Comparison of ENCODE assay signal across 24 cellular contexts in the genomic region with DNA sequence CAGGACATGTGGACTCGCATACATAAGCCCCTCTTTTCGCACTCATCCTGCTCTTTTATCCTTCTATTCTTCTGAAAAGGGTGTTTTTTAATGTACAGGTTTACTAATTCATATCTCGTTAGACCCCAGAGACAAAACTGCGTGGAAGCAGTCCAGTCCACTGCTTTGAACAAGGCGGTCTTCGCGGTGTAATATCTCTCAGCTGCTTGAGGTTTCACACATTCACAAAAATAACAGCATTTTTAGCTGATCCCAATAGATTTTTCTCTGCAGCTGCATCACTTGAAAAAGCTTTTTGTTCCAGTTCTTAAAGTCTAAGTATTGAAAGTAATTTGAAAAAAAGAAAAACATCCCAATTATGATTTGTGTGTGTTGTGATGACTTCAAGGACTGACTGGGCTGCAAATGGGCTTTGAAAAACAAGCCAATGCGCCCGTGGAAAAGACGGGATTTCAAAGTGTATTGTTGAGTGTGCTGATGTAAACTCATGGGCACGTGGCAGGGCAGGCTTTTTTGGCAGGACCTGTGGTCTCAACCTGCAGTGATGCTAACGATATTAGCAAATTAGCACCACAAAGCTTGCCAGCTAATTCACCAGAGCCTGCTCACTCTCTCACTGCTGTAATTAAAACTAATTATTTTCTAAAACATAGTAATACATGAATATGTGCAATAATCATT.
DNase-seq lines count a peak whose midpoint lies in the region; ATAC-seq, FAIRE-seq and TF ChIP-seq lines count a peak whose summit lies in the region.
"Had no signal": no experiment of that assay in that cellular context is flagged by ENCODE, and none has a peak within 500 bp of the region (broad histone marks: within the 10 kb centered on the region; RNA-seq: fewer than 3 reads in every experiment).

No MANE protein-coding gene starts in this region.

- TF ChIP-seq POLR2A in H54 (IDR thresholded peaks at IDR 0.05; ENCODE audit: low read depth, low read length), result no peak

- no peak overlapping the region for H3K4me2 ChIP-seq in GM23338

- H3K4me3 ChIP-seq in GM23338, result no peak overlapping the region
- H3K4me3 ChIP-seq: GM23248 had no signal

- intact Hi-C loops in activated CD4-positive, alpha-beta T cell treated with anti-CD3 and anti-CD28 coated beads, Interleukin-2, amount 10 ng/mL, durations not matched to agents 24 days and 14 days (cut with micrococcal nuclease), result no loop called here

- H3K4me1 Mint-ChIP-seq in GM23338 (peaks cover 39% of the 10 kb centered on the region), type B pancreatic cell (ENCODE audit: unreplicated experiment) (peaks cover 12% of the 10 kb centered on the region)
- no peaks in the 10 kb centered on the region for H3K4me1 Mint-ChIP-seq in activated CD4-positive, alpha-beta T cell treated with anti-CD3 and anti-CD28 coated beads, Interleukin-2, amount 10 ng/mL, durations not matched to agents 24 days and 14 days
- H3K4me1 Mint-ChIP-seq: IgD-negative memory B cell; stimulated activated memory B cell treated with anti-CD40 and anti-IgM and Interleukin-4, amounts not matched to agents 10 μg/mL and 1 μg/mL and 100 μg/mL, for 72 hours had no signal

- no peaks in the 10 kb centered on the region for H3K79me2 ChIP-seq in GM23338 (replicated peaks; ENCODE audit: insufficient read depth)

- H3K9me2 ChIP-seq in GM23338 (ENCODE audit: insufficient read depth), result no peaks in the 10 kb centered on the region

- H3K9me3 Mint-ChIP-seq in GM23338 (no peaks in the 10 kb centered on the region), type B pancreatic cell (no peaks in the 10 kb centered on the region)
- no peaks in the 10 kb centered on the region for H3K9me3 Mint-ChIP-seq in activated CD4-positive, alpha-beta T cell treated with anti-CD3 and anti-CD28 coated beads, Interleukin-2, amount 10 ng/mL, durations not matched to agents 24 days and 14 days
- H3K9me3 Mint-ChIP-seq: activated T-cell treated with anti-CD3 and anti-CD28 coated beads, Interleukin-2, amount 50 U/mL, for 4 hours; IgD-negative memory B cell; neural crest cell; stimulated activated memory B cell treated with anti-CD40 and anti-IgM and Interleukin-4, amounts not matched to agents 10 μg/mL and 1 μg/mL and 100 μg/mL, for 72 hours; T-helper 2 cell treated with Interferon-gamma antibody and Interleukin-4, amounts not matched to agents 5 μg/mL and 100 μg/mL, for 36 hours had no signal

- H3K36me3 ChIP-seq in GM23338 (ENCODE audit: insufficient read depth), result no peaks in the 10 kb centered on the region

- peaks cover 12% of the 10 kb centered on the region; the same call in 2 of the 3 replicates for H3K36me3 Mint-ChIP-seq in GM23338 (ENCODE audit: low read depth)
- peaks cover 11% of the 10 kb centered on the region for H3K36me3 Mint-ChIP-seq in activated CD4-positive, alpha-beta T cell treated with anti-CD3 and anti-CD28 coated beads, Interleukin-2, amount 10 ng/mL, durations not matched to agents 24 days and 14 days (ENCODE audit: low read depth)
- H3K36me3 Mint-ChIP-seq in type B pancreatic cell, result peaks cover 23% of the 10 kb centered on the region

- H3F3A ChIP-seq in GM23338 (replicated peaks; ENCODE audit: low read depth), result no peaks in the 10 kb centered on the region

- H3K27me3 ChIP-seq in GM23338 (ENCODE audit: insufficient read depth), result no peaks in the 10 kb centered on the region
- H3K27me3 ChIP-seq: brain microvascular endothelial cell had no signal

- peak overlapping the region; percentile 47; the same call in 1 of the 2 replicates for H3K27ac Mint-ChIP-seq in GM23338
- H3K27ac Mint-ChIP-seq in activated CD4-positive, alpha-beta T cell treated with anti-CD3 and anti-CD28 coated beads, Interleukin-2, amount 10 ng/mL, durations not matched to agents 24 days and 14 days, result no peak overlapping the region
- no peak overlapping the region for H3K27ac Mint-ChIP-seq in type B pancreatic cell
- H3K27ac Mint-ChIP-seq: stimulated activated memory B cell treated with anti-CD40 and anti-IgM and Interleukin-4, amounts not matched to agents 10 μg/mL and 1 μg/mL and 100 μg/mL, for 72 hours; T-helper 2 cell treated with Interferon-gamma antibody and Interleukin-4, amounts not matched to agents 5 μg/mL and 100 μg/mL, for 36 hours had no signal

- H3K27ac ChIP-seq in GM23338 (ENCODE audit: low read depth), result peak overlapping the region; percentile 60; the same call in 1 of the 2 replicates
- H3K27ac ChIP-seq: brain microvascular endothelial cell, GM23248 had no signal

- TF ChIP-seq CTCF in GM23338 (conservative IDR thresholded peaks at IDR 0.05; ENCODE audit: low read depth in 2 of 2), result no peak
- TF ChIP-seq CTCF in type B pancreatic cell (conservative IDR thresholded peaks at IDR 0.05), result no peak

- DNase-seq in GM23338 (ENCODE audit: low spot score), result no peak
- DNase-seq in NCI-H1694 treated with DMSO at 0.1 percent for 48 hours (lab: John Stamatoyannopoulos, UW), result peak; percentile 77
- DNase-seq in cerebellum (ENCODE audit: low spot score), result peak; percentile 58
- peak; percentile 27 for DNase-seq in occipital lobe (lab: John Stamatoyannopoulos, UW)
- no peak for DNase-seq in activated CD4-positive, alpha-beta T cell treated with anti-CD3 and anti-CD28 coated beads, Interleukin-2, amount 10 ng/mL, durations not matched to agents 24 days and 14 days
- DNase-seq in type B pancreatic cell (ENCODE audit: extremely low spot score, unreplicated experiment), result no peak
- no peak for DNase-seq in H54 (ENCODE audit: insufficient read length, low spot score)
- DNase-seq: activated CD4-positive, alpha-beta T cell treated with anti-CD3 and anti-CD28 coated beads for 4 hours; activated T-cell treated with anti-CD3 and anti-CD28 coated beads, Interleukin-2, amount 50 U/mL, for 4 hours; brain microvascular endothelial cell; effector CD8-positive, alpha-beta T cell; GM23248; mesenchymal stem cell; NCI-H2081 treated with DMSO at 0.1 percent for 48 hours; PC-3; stimulated activated CD4-positive, alpha-beta T cell treated with anti-CD3 and anti-CD28 coated beads, Interleukin-12 subunit alpha, Interleukin-12 subunit beta, amount 100 ng/mL, for 4 hours; stimulated activated CD4-positive, alpha-beta T cell treated with anti-CD3 and anti-CD28 coated beads, Interleukin-4, amount 100 ng/mL, for 24 hours had no signal

- no peak overlapping the region for H3K4me3 Mint-ChIP-seq in GM23338
- H3K4me3 Mint-ChIP-seq in activated CD4-positive, alpha-beta T cell treated with anti-CD3 and anti-CD28 coated beads, Interleukin-2, amount 10 ng/mL, durations not matched to agents 24 days and 14 days, result no peak overlapping the region
- no peak overlapping the region for H3K4me3 Mint-ChIP-seq in type B pancreatic cell
- H3K4me3 Mint-ChIP-seq: activated T-cell treated with anti-CD3 and anti-CD28 coated beads, Interleukin-2, amount 50 U/mL, for 4 hours; IgD-negative memory B cell; neural crest cell; stimulated activated memory B cell treated with anti-CD40 and anti-IgM and Interleukin-4, amounts not matched to agents 10 μg/mL and 1 μg/mL and 100 μg/mL, for 72 hours; T-helper 2 cell treated with Interferon-gamma antibody and Interleukin-4, amounts not matched to agents 5 μg/mL and 100 μg/mL, for 36 hours had no signal

- peaks cover 9% of the 10 kb centered on the region for H3K4me1 ChIP-seq in GM23338 (ENCODE audit: insufficient read depth)

- no peak for FAIRE-seq in H54 (lab: Jason Lieb, UNC)
- FAIRE-seq: colon, D721Med had no signal

- H3K27me3 Mint-ChIP-seq in GM23338 (ENCODE audit: insufficient read depth, low read depth, poor library complexity), result peaks cover 3% of the 10 kb centered on the region
- no peaks in the 10 kb centered on the region for H3K27me3 Mint-ChIP-seq in activated CD4-positive, alpha-beta T cell treated with anti-CD3 and anti-CD28 coated beads, Interleukin-2, amount 10 ng/mL, durations not matched to agents 24 days and 14 days
- no peaks in the 10 kb centered on the region for H3K27me3 Mint-ChIP-seq in type B pancreatic cell
- H3K27me3 Mint-ChIP-seq: IgD-negative memory B cell; stimulated activated memory B cell treated with anti-CD40 and anti-IgM and Interleukin-4, amounts not matched to agents 10 μg/mL and 1 μg/mL and 100 μg/mL, for 72 hours had no signal

- no peak overlapping the region for H2AFZ ChIP-seq in GM23338
- H2AFZ ChIP-seq: GM23248 had no signal

- peak; percentile 45 for ATAC-seq in GM23338
- ATAC-seq: activated T-cell treated with anti-CD3 and anti-CD28 coated beads, Interleukin-2, amount 50 U/mL, for 4 hours; PC-3; right cardiac atrium; stimulated activated memory B cell treated with anti-CD40 and anti-IgM and Interleukin-4, amounts not matched to agents 10 μg/mL and 1 μg/mL and 100 μg/mL, for 72 hours had no signal

- H4K20me1 ChIP-seq in GM23338 (replicated peaks; ENCODE audit: insufficient read depth), result no peaks in the 10 kb centered on the region

TF ChIP-seq in GM23338, 12 proteins besides CTCF, POLR2A, EP300 and RAD21 (continues in another document):
- TF ChIP-seq NANOG (IDR thresholded peaks at IDR 0.05; ENCODE audit: borderline replicate concordance), result no peak
- no peak for TF ChIP-seq POLR2AphosphoS5 (IDR thresholded peaks at IDR 0.05; ENCODE audit: low read depth)

Comparison
In these comparisons a context has a peak if more than half of its experiments do, and no peak if none do; other contexts are left out.
1. DNase-seq: peak in NCI-H1694 treated with DMSO at 0.1 percent for 48 hours (single experiment), cerebellum (single experiment) and occipital lobe (single experiment); none in GM23338 (single experiment), activated CD4-positive, alpha-beta T cell treated with anti-CD3 and anti-CD28 coated beads, Interleukin-2, amount 10 ng/mL, durations not matched to agents 24 days and 14 days (single experiment), type B pancreatic cell (single experiment) and H54 (single experiment).